In the genomic region with DNA sequence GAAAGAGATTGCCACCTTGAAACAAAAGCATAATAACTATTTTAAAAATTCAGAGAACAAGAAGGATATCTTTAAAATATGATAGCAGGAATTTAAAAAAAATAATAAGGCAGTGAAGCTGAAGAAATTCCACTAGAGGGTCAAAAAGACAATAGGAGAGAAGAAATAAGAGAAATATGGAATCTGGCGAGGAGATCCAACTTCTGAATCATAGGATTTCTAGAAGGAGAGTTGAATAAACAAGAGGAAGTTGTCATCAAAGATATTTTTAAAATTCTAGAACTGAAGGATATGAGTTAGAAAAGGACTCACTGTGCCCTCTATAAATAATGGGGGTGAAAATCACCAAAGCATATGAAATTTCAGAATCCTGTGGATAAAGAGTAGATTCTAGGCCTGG, we compare ENCODE assay signal across 22 cellular contexts.
A peak's percentile ranks its signal among the peaks of the same experiment; 100 is the strongest.
DNase-seq lines count a peak whose midpoint lies in the region; ATAC-seq and TF ChIP-seq lines count a peak whose summit lies in the region.
"Had no signal": no experiment of that assay in that cellular context is flagged by ENCODE, and none has a peak within 500 bp of the region (broad histone marks: within the 10 kb centered on the region; RNA-seq: fewer than 3 reads in every experiment).

No MANE protein-coding gene starts in this region.

- H3K9ac ChIP-seq in adipocyte (ENCODE audit: low read length): no peak overlapping the region
- H3K9ac ChIP-seq: BLaER1 had no signal

- no peaks in the 10 kb centered on the region for H3K27me3 Mint-ChIP-seq in memory B cell
- H3K27me3 Mint-ChIP-seq: CD4-positive, alpha-beta memory T cell had no signal

- no peaks in the 10 kb centered on the region for H3K9me3 ChIP-seq in adipocyte (ENCODE audit: control insufficient read depth, low read length)
- H3K9me3 ChIP-seq: A549, BLaER1 had no signal

- no peaks in the 10 kb centered on the region for H3K4me1 Mint-ChIP-seq in memory B cell

- no peaks in the 10 kb centered on the region for H3K27me3 ChIP-seq in adipocyte (replicated peaks; ENCODE audit: control insufficient read depth, insufficient read depth, low read length)
- H3K27me3 ChIP-seq: BLaER1 had no signal

- H3K36me3 ChIP-seq in adipocyte (ENCODE audit: control insufficient read depth, insufficient read depth, low read length, severe bottlenecking): peaks cover 79% of the 10 kb centered on the region

- peaks cover 3% of the 10 kb centered on the region for H3K4me1 ChIP-seq in adipocyte (ENCODE audit: control insufficient read depth, insufficient read depth, low read length)
- H3K4me1 ChIP-seq: A549, BLaER1 had no signal

- DNase-seq in ELR (ENCODE audit: low read depth) (peak; percentile 8), adipocyte (ENCODE audit: low read depth) (peak; percentile 3), fibroblast of mammary gland (ENCODE audit: low read depth) (peak; percentile 2), memory B cell (ENCODE audit: low spot score in 2 of 2) (no peak), ecto neural progenitor cell (ENCODE audit: low spot score) (no peak)
- DNase-seq: Calu3; CD4-positive, alpha-beta memory T cell; EL; KG1; MV-4-11; NCI-H1694 treated with DMSO at 0.1 percent for 48 hours; NCI-H2107; NCI-H345; NCI-H524 treated with DMSO at 0.1 percent for 48 hours; PC-9; SIG-M5 had no signal

- TF ChIP-seq CTCF in fibroblast of mammary gland (conservative IDR thresholded peaks at IDR 0.05; ENCODE audit: control insufficient read depth, insufficient read depth, low read depth, low read length): no peak

- no peaks in the 10 kb centered on the region for H3K9me3 Mint-ChIP-seq in memory B cell
- H3K9me3 Mint-ChIP-seq: CD4-positive, alpha-beta memory T cell had no signal

- no peak overlapping the region for H3K4me3 Mint-ChIP-seq in memory B cell
- H3K4me3 Mint-ChIP-seq: CD4-positive, alpha-beta memory T cell had no signal

- no peak for ATAC-seq in memory B cell (ENCODE audit: low read depth)
- ATAC-seq in HG02610 (IDR thresholded peaks at IDR 0.05; ENCODE audit: unreplicated experiment): no peak
- no peak for ATAC-seq in GM21515 (IDR thresholded peaks at IDR 0.05; ENCODE audit: unreplicated experiment)
- ATAC-seq in GM21360 (IDR thresholded peaks at IDR 0.05; ENCODE audit: unreplicated experiment): no peak
- ATAC-seq: A549, HepG2 had no signal

- peaks cover 42% of the 10 kb centered on the region for H3K36me3 Mint-ChIP-seq in memory B cell

- H3K27ac Mint-ChIP-seq in memory B cell: peak overlapping the region; percentile 46

- no peak overlapping the region for H3K4me3 ChIP-seq in adipocyte (ENCODE audit: low read length)
- no peak overlapping the region for H3K4me3 ChIP-seq in fibroblast of mammary gland (ENCODE audit: control insufficient read depth, low read depth, low read length)
- H3K4me3 ChIP-seq: A549, BLaER1, PC-9 had no signal

Comparison
In these comparisons a context has a peak if more than half of its experiments do, and no peak if none do; other contexts are left out.
1. DNase-seq: peak in ELR (single experiment), adipocyte (single experiment) and fibroblast of mammary gland (single experiment); none in memory B cell (0 of 2) and ecto neural progenitor cell (single experiment).